Comparison of ENCODE assay signal across 8 cellular contexts in the genomic region with DNA sequence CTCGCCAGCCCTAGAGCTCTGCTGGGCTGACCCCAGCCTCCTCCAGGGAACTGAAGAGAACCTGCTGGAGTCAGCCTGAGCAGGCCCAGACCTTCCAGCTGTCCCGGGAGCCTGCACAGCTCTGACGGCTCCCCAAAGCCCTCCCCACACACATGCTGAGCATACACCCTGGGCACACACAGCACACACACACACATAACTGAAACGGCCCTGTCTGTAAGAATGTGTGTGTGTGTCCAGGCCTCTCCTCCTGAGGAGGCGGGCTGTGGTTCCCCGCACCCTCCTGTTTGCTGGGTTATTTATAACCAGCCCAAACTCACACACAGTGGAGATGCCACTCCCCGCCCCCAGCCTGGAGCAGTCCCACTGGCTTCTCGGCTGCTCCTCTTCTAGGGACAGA. TPM values are rescaled to one million over a fixed set of nuclear protein-coding genes. Genes with fewer than 3 reads are reported as not detected.
DNase-seq lines count a peak whose midpoint lies in the region; ATAC-seq and TF ChIP-seq lines count a peak whose summit lies in the region.

No MANE protein-coding gene starts in this region.

- H4K20me1 ChIP-seq in BLaER1 treated with 17β-estradiol and CSF1 and Interleukin-3, amounts not matched to agents 10 nM and 100 nM: peaks cover 44 to 100% (median 71%) of the 10 kb centered on the region in 11 experiments; a peak in 21 of 22 replicates

- no peaks in the 10 kb centered on the region for H3K4me1 Mint-ChIP-seq in immature natural killer cell

- no peak overlapping the region for H3K27ac Mint-ChIP-seq in immature natural killer cell

- no peak overlapping the region for H3K4me3 ChIP-seq in BLaER1 treated with 17β-estradiol and CSF1 and Interleukin-3, amounts not matched to agents 10 nM and 100 nM
- H3K4me3 ChIP-seq in SJSA1: no peak overlapping the region
- H3K4me3 ChIP-seq in gastroesophageal sphincter: no peak overlapping the region
- H3K4me3 ChIP-seq in parathyroid adenoma (ENCODE audit: low read depth, low read length): no peak overlapping the region
- no peak overlapping the region for H3K4me3 ChIP-seq in lower leg skin (ENCODE audit: low read depth, poor library complexity, severe bottlenecking)

- WGBS in gastroesophageal sphincter (ENCODE audit: low coverage in 1 of 2), 2 donors: no CpG with 5 or more reads among the region's 8 CpGs
- 26 to 40% methylated on average over 7 to 8 of the region's 8 CpGs for WGBS in lower leg skin, 2 donors

- TF ChIP-seq CTCF in gastroesophageal sphincter (IDR thresholded peaks at IDR 0.05): no peak
- TF ChIP-seq CTCF in parathyroid adenoma (IDR thresholded peaks at IDR 0.05): no peak
- no peak for TF ChIP-seq CTCF in lower leg skin (IDR thresholded peaks at IDR 0.05)

- H3K27me3 Mint-ChIP-seq in immature natural killer cell (ENCODE audit: low read depth in 3 of 3): peaks cover 2 to 9% (median 4%) of the 10 kb centered on the region in 3 donors

- no peak overlapping the region for H3K4me3 Mint-ChIP-seq in immature natural killer cell

- no peak overlapping the region for H3K27ac ChIP-seq in BLaER1 treated with 17β-estradiol and CSF1 and Interleukin-3, amounts not matched to agents 10 nM and 100 nM
- H3K27ac ChIP-seq in SJSA1 (peak overlapping the region; percentile 54), gastroesophageal sphincter (peak overlapping the region; percentile 87 to 98 (median 91)), parathyroid adenoma (no peak overlapping the region)

- peak overlapping the region; percentile 23 to 76 (median 58); a peak in 21 of 22 replicates for H3K4me2 ChIP-seq in BLaER1 treated with 17β-estradiol and CSF1 and Interleukin-3, amounts not matched to agents 10 nM and 100 nM
- H3K4me2 ChIP-seq in parathyroid adenoma (ENCODE audit: low read length): peak overlapping the region; percentile 11

- H3K9me3 ChIP-seq in BLaER1 treated with 17β-estradiol and CSF1 and Interleukin-3, amounts not matched to agents 10 nM and 100 nM (replicated peaks in 1 of 11): no peaks in the 10 kb centered on the region
- H3K9me3 ChIP-seq in SJSA1 (replicated peaks) (no peaks in the 10 kb centered on the region), gastroesophageal sphincter (no peaks in the 10 kb centered on the region), parathyroid adenoma (ENCODE audit: control insufficient read depth, low read length) (no peaks in the 10 kb centered on the region)

- peak; percentile 91 for ATAC-seq in gastroesophageal sphincter

- no peaks in the 10 kb centered on the region for H3K9me3 Mint-ChIP-seq in immature natural killer cell

- no peak overlapping the region for H2AFZ ChIP-seq in parathyroid adenoma

- intact Hi-C loops in lower leg skin (cut with DNase I; ENCODE audit: low total_unique reads): no loop called here

- peaks cover 0 to 53% (median 0%) of the 10 kb centered on the region in 11 experiments; a peak in 5 of 22 replicates for H3K36me3 ChIP-seq in BLaER1 treated with 17β-estradiol and CSF1 and Interleukin-3, amounts not matched to agents 10 nM and 100 nM
- peaks cover 14% of the 10 kb centered on the region for H3K36me3 ChIP-seq in SJSA1
- no peaks in the 10 kb centered on the region for H3K36me3 ChIP-seq in gastroesophageal sphincter
- no peaks in the 10 kb centered on the region for H3K36me3 ChIP-seq in parathyroid adenoma (ENCODE audit: control insufficient read depth, insufficient read depth, low read length)

- TF ChIP-seq POLR2A in gastroesophageal sphincter (IDR thresholded peaks at IDR 0.05): no peak
- TF ChIP-seq POLR2A in lower leg skin (IDR thresholded peaks at IDR 0.05): no peak

- H3K36me3 Mint-ChIP-seq in immature natural killer cell: no peaks in the 10 kb centered on the region

- no peak for TF ChIP-seq EP300 in gastroesophageal sphincter (IDR thresholded peaks at IDR 0.05)

- H3K9ac ChIP-seq in BLaER1 treated with 17β-estradiol and CSF1 and Interleukin-3, amounts not matched to agents 10 nM and 100 nM: peak overlapping the region in 2 of 11 experiments; percentile 6 to 30; a peak in 2 of 22 replicates
- no peak overlapping the region for H3K9ac ChIP-seq in parathyroid adenoma

- DNase-seq in SJSA1 (ENCODE audit: low read depth in 1 of 2, low spot score in 2 of 2) (peak; percentile 71 to 81), immature natural killer cell (no peak), GM19238 (ENCODE audit: insufficient read length, low spot score) (no peak), lower leg skin (ENCODE audit: low spot score in 2 of 2) (no peak)
- no peak for DNase-seq in activated naive CD4-positive, alpha-beta T cell (lab: John Stamatoyannopoulos, UW)

- H3K79me2 ChIP-seq in parathyroid adenoma: peaks cover 1% of the 10 kb centered on the region

- peaks cover 80 to 98% (median 91%) of the 10 kb centered on the region in 11 experiments for H3K27me3 ChIP-seq in BLaER1 treated with 17β-estradiol and CSF1 and Interleukin-3, amounts not matched to agents 10 nM and 100 nM
- H3K27me3 ChIP-seq in SJSA1 (replicated peaks) (no peaks in the 10 kb centered on the region), gastroesophageal sphincter (no peaks in the 10 kb centered on the region), parathyroid adenoma (ENCODE audit: control insufficient read depth, insufficient read depth, low read length) (no peaks in the 10 kb centered on the region)

- H3K4me1 ChIP-seq in BLaER1 treated with 17β-estradiol and CSF1 and Interleukin-3, amounts not matched to agents 10 nM and 100 nM: peaks cover 19 to 59% (median 39%) of the 10 kb centered on the region in 10 experiments
- H3K4me1 ChIP-seq in SJSA1 (replicated peaks) (peaks cover 58% of the 10 kb centered on the region), gastroesophageal sphincter (peaks cover 9 to 95% (median 59%) of the 10 kb centered on the region in 3 donors), parathyroid adenoma (no peaks in the 10 kb centered on the region)

RNA-seq across cellular contexts. Expression of a gene that starts 20.2 kb away (rescaled TPM):
- 29.6 and 43.6 TPM in 2 replicates for total RNA-seq in SJSA1 (2014; rRNA removed; shearing (Covaris generic))
- total RNA-seq in gastroesophageal sphincter (100 to 1,000 TPM in 1 of 4 donors, 10 to 100 TPM in 3; 45.1 to 112 (median 52.6) TPM), lower leg skin (10 to 100 TPM in 3 of 4 donors, 1 to 10 TPM in 1; 4.3 to 23.5 (median 14.5) TPM)
- not detected for polyA plus RNA-seq in immature natural killer cell

Comparison
In these comparisons a context has a peak if more than half of its experiments do, and no peak if none do; other contexts are left out.
1. H3K27ac ChIP-seq: peak in SJSA1 (single experiment) and gastroesophageal sphincter (4 of 4); none in BLaER1 treated with 17β-estradiol and CSF1 and Interleukin-3, amounts not matched to agents 10 nM and 100 nM (0 of 11) and parathyroid adenoma (single experiment).
2. DNase-seq: peak in SJSA1 (2 of 2); none in immature natural killer cell (0 of 3), GM19238 (single experiment), activated naive CD4-positive, alpha-beta T cell (0 of 4) and lower leg skin (0 of 2).